8 cellular contexts compared by ENCODE assay signal in genomic region chr4:112279025-112279881, GRCh38. TPM values are rescaled to one million over a fixed set of nuclear protein-coding genes. Genes with fewer than 3 reads are reported as not detected.
DNase-seq lines count a peak whose midpoint lies in the region; ATAC-seq and TF ChIP-seq lines count a peak whose summit lies in the region.

No MANE protein-coding gene starts in this region.

- POLR2A ChIA-PET in activated B cell treated with CpG ODN at 0.5 μM for 24 hours (lab: Charles Lee) = interaction anchor here (0.8 to 2.9 kb wide), 6 partner anchors 8 to 47 kb away, joined by 3 to 9 read pairs (median 4); partner anchors contain the start of genes ALPK1 and AP1AR

- ATAC-seq in natural killer cell treated with Interleukin-12 subunit alpha and Interleukin-12 subunit beta and Interleukin-15 and Interleukin-18, amount 100 ng/mL, for 72 hours = no peak
- ATAC-seq in natural killer cell (no peak), HG03066 (IDR thresholded peaks at IDR 0.05; ENCODE audit: low read depth, unreplicated experiment) (peak; percentile 57), activated B cell treated with CpG ODN at 0.5 μM for 24 hours (ENCODE audit: low read depth) (peak; percentile 57)

- peaks cover 52 to 67% of the 10 kb centered on the region in 2 donors for H3K4me1 Mint-ChIP-seq in natural killer cell treated with Interleukin-12 subunit alpha and Interleukin-12 subunit beta and Interleukin-15 and Interleukin-18, amount 100 ng/mL, for 72 hours (ENCODE audit: low read depth in 2 of 2)
- H3K4me1 Mint-ChIP-seq in natural killer cell = peaks cover 31 to 40% of the 10 kb centered on the region in 2 donors
- peaks cover 77% of the 10 kb centered on the region for H3K4me1 Mint-ChIP-seq in activated B cell treated with CpG ODN at 0.5 μM for 24 hours

- H3K4me3 Mint-ChIP-seq in natural killer cell treated with Interleukin-12 subunit alpha and Interleukin-12 subunit beta and Interleukin-15 and Interleukin-18, amount 100 ng/mL, for 72 hours = peak overlapping the region; percentile 52
- H3K4me3 Mint-ChIP-seq in natural killer cell = no peak overlapping the region
- peak overlapping the region; percentile 80 for H3K4me3 Mint-ChIP-seq in activated B cell treated with CpG ODN at 0.5 μM for 24 hours

- H3K36me3 Mint-ChIP-seq in natural killer cell treated with Interleukin-12 subunit alpha and Interleukin-12 subunit beta and Interleukin-15 and Interleukin-18, amount 100 ng/mL, for 72 hours = peaks cover 42% of the 10 kb centered on the region
- H3K36me3 Mint-ChIP-seq in natural killer cell = no peaks in the 10 kb centered on the region
- peaks cover 61% of the 10 kb centered on the region for H3K36me3 Mint-ChIP-seq in activated B cell treated with CpG ODN at 0.5 μM for 24 hours (ENCODE audit: low read depth)

- no peak for TF ChIP-seq CTCF in natural killer cell (IDR thresholded peaks at IDR 0.05)
- TF ChIP-seq CTCF in activated B cell treated with CpG ODN at 0.5 μM for 24 hours (IDR thresholded peaks at IDR 0.05) = no peak

- CTCF ChIA-PET in activated B cell treated with CpG ODN at 0.5 μM for 24 hours (lab: Charles Lee) = interaction anchor here (0.6 to 2.0 kb wide), 8 partner anchors 12 to 254 kb away, joined by 3 to 7 read pairs (median 4); no protein-coding TSS in a partner anchor

- 56% methylated on average over 10 of the region's 10 CpGs for WGBS in urinary bladder

- peak overlapping the region; percentile 10 for H3K27ac ChIP-seq in urinary bladder (ENCODE audit: low read depth)

- H3K4me3 ChIP-seq in urinary bladder (ENCODE audit: low read depth, low read length) = no peak overlapping the region

- intact Hi-C loops in natural killer cell (cut with micrococcal nuclease) = no loop called here
- intact Hi-C loops in activated B cell treated with CpG ODN at 0.5 μM for 24 hours (cut with micrococcal nuclease) = loop anchor here (1.0 to 2.0 kb wide), 3 partner anchors 8 to 42 kb away; partner anchors contain the start of gene ALPK1

- peaks cover 2% of the 10 kb centered on the region for H3K36me3 ChIP-seq in urinary bladder (ENCODE audit: insufficient read depth)

- no peak for DNase-seq in natural killer cell treated with Interleukin-12 subunit alpha and Interleukin-12 subunit beta and Interleukin-15 and Interleukin-18, amount 100 ng/mL, for 72 hours (ENCODE audit: low spot score)
- no peak for DNase-seq in natural killer cell
- no peak for DNase-seq in activated B cell treated with CpG ODN at 0.5 μM for 24 hours
- no peak for DNase-seq in stimulated activated CD4-positive, alpha-beta T cell treated with anti-CD3 and anti-CD28 coated beads, Interleukin-1b, Interleukin-23, amount 100 ng/mL, for 48 hours
- DNase-seq in NCI-H146 treated with DMSO at 0.1 percent for 48 hours (lab: John Stamatoyannopoulos, UW; ENCODE audit: unreplicated experiment) = no peak
- no peak for DNase-seq in stimulated activated CD8-positive, alpha-beta memory T cell treated with anti-CD3 and anti-CD28 coated beads, Interleukin-4, amount 100 ng/mL, for 48 hours

- no peaks in the 10 kb centered on the region for H3K27me3 Mint-ChIP-seq in natural killer cell treated with Interleukin-12 subunit alpha and Interleukin-12 subunit beta and Interleukin-15 and Interleukin-18, amount 100 ng/mL, for 72 hours
- no peaks in the 10 kb centered on the region for H3K27me3 Mint-ChIP-seq in natural killer cell (ENCODE audit: low read depth in 2 of 2)
- H3K27me3 Mint-ChIP-seq in activated B cell treated with CpG ODN at 0.5 μM for 24 hours = no peaks in the 10 kb centered on the region

- H3K27ac Mint-ChIP-seq in natural killer cell treated with Interleukin-12 subunit alpha and Interleukin-12 subunit beta and Interleukin-15 and Interleukin-18, amount 100 ng/mL, for 72 hours = peak overlapping the region; percentile 40 to 86
- H3K27ac Mint-ChIP-seq in natural killer cell = peak overlapping the region in 1 of 2 donors; percentile 13
- peak overlapping the region; percentile 82 for H3K27ac Mint-ChIP-seq in activated B cell treated with CpG ODN at 0.5 μM for 24 hours

- H3K9me3 Mint-ChIP-seq in natural killer cell treated with Interleukin-12 subunit alpha and Interleukin-12 subunit beta and Interleukin-15 and Interleukin-18, amount 100 ng/mL, for 72 hours = no peaks in the 10 kb centered on the region
- H3K9me3 Mint-ChIP-seq in natural killer cell (no peaks in the 10 kb centered on the region), activated B cell treated with CpG ODN at 0.5 μM for 24 hours (peaks cover 4% of the 10 kb centered on the region)

- H3K4me1 ChIP-seq in urinary bladder (ENCODE audit: insufficient read depth) = peaks cover 1% of the 10 kb centered on the region

RNA-seq across cellular contexts. Expression of gene TIFA, which starts 6.5 kb away (rescaled TPM):
- total RNA-seq in natural killer cell treated with Interleukin-12 subunit alpha and Interleukin-12 subunit beta and Interleukin-15 and Interleukin-18, amount 100 ng/mL, for 72 hours = 100 to 1,000 TPM in 1 of 2 donors, 10 to 100 TPM in 1; 64.5 to 101 TPM
- 10 to 100 TPM in 2 of 3 donors, 1 to 10 TPM in 1; 7.5 to 16.1 (median 13.1) TPM for total RNA-seq in natural killer cell
- total RNA-seq in activated B cell treated with CpG ODN at 0.5 μM for 24 hours = 36.4 and 43.4 TPM in 2 replicates
- total RNA-seq in urinary bladder = 10.1 TPM
- 5.4 TPM for polyA plus RNA-seq in urinary bladder

RNA-seq across cellular contexts. Expression of gene ALPK1, which starts 17.9 kb away (rescaled TPM):
- 10 to 100 TPM; 33.3 to 49.5 TPM for total RNA-seq in natural killer cell treated with Interleukin-12 subunit alpha and Interleukin-12 subunit beta and Interleukin-15 and Interleukin-18, amount 100 ng/mL, for 72 hours
- 1 to 10 TPM; 1.9 to 6.5 (median 3.9) TPM for total RNA-seq in natural killer cell
- total RNA-seq in activated B cell treated with CpG ODN at 0.5 μM for 24 hours = 23.1 and 26.7 TPM in 2 replicates
- total RNA-seq in urinary bladder = 34.0 TPM
- 11.8 TPM for polyA plus RNA-seq in urinary bladder

RNA-seq across cellular contexts. Expression of gene AP1AR, which starts 47.7 kb away (rescaled TPM):
- total RNA-seq in natural killer cell treated with Interleukin-12 subunit alpha and Interleukin-12 subunit beta and Interleukin-15 and Interleukin-18, amount 100 ng/mL, for 72 hours = 10 to 100 TPM; 20.0 to 21.0 TPM
- total RNA-seq in natural killer cell = 1 to 10 TPM; 7.5 to 9.4 (median 7.5) TPM
- 20.1 and 24.3 TPM in 2 replicates for total RNA-seq in activated B cell treated with CpG ODN at 0.5 μM for 24 hours
- total RNA-seq in urinary bladder = 29.1 TPM
- polyA plus RNA-seq in urinary bladder = 21.9 TPM

Comparison
In these comparisons a context has a peak if more than half of its experiments do, and no peak if none do; other contexts are left out.
1. ATAC-seq: peak in HG03066 (single experiment) and activated B cell treated with CpG ODN at 0.5 μM for 24 hours (single experiment); none in natural killer cell treated with Interleukin-12 subunit alpha and Interleukin-12 subunit beta and Interleukin-15 and Interleukin-18, amount 100 ng/mL, for 72 hours (0 of 2) and natural killer cell (0 of 3).